In genomic region chr5:36688722-36689121, GRCh38 we compare ENCODE assay signal across 8 cellular contexts.
DNase-seq lines count a peak whose midpoint lies in the region; ATAC-seq and TF ChIP-seq lines count a peak whose summit lies in the region.

No MANE protein-coding gene starts in this region.

- ATAC-seq in T-cell (replicated peaks in 1 of 4) (no peak), right lobe of liver (no peak), GM19397 (IDR thresholded peaks at IDR 0.05; ENCODE audit: unreplicated experiment) (no peak)
- no peak for ATAC-seq in activated T-cell treated with anti-CD3 and anti-CD28 coated beads, Interleukin-2, amount 50 U/mL, for 4 hours

- intact Hi-C loops in right lobe of liver (cut with DNase I) = no loop called here

- H3K27me3 Mint-ChIP-seq in T-cell = peaks cover 4 to 16% of the 10 kb centered on the region in 2 donors
- H3K27me3 Mint-ChIP-seq in activated T-cell treated with anti-CD3 and anti-CD28 coated beads, Interleukin-2, amount 50 U/mL, for 4 hours (ENCODE audit: low read depth) = peaks cover 11% of the 10 kb centered on the region

- POLR2A ChIA-PET in T-cell (lab: Charles Lee) = no interaction called here

- H3K4me1 Mint-ChIP-seq in T-cell = peaks cover 7 to 19% (median 16%) of the 10 kb centered on the region in 3 donors
- H3K4me1 Mint-ChIP-seq in activated T-cell treated with anti-CD3 and anti-CD28 coated beads, Interleukin-2, amount 50 U/mL, for 4 hours (ENCODE audit: low read depth) = peaks cover 12% of the 10 kb centered on the region

- 77% methylated on average over 6 of the region's 6 CpGs for WGBS in right lobe of liver (ENCODE audit: insufficient coverage, low coverage, low lambda C conversion rate, missing lambda C conversion rate)

- peak overlapping the region in 2 of 3 donors; percentile 6 to 64 for H3K4me3 Mint-ChIP-seq in T-cell
- no peak overlapping the region for H3K4me3 Mint-ChIP-seq in activated T-cell treated with anti-CD3 and anti-CD28 coated beads, Interleukin-2, amount 50 U/mL, for 4 hours

- CTCF ChIA-PET in T-cell (lab: Charles Lee) = interaction anchor here (0.6 to 0.9 kb wide), 2 partner anchors 21 to 763 kb away, joined by 4 to 5 read pairs; no protein-coding TSS in a partner anchor

- no peak overlapping the region for H3K27ac ChIP-seq in right lobe of liver

- peaks cover 0 to 10% (median 0%) of the 10 kb centered on the region in 4 donors for H3K4me1 ChIP-seq in right lobe of liver

- H3K27ac Mint-ChIP-seq in T-cell = no peak overlapping the region

- H3K36me3 ChIP-seq in right lobe of liver = no peaks in the 10 kb centered on the region

- H3K4me3 ChIP-seq in right lobe of liver = no peak overlapping the region

- no peaks in the 10 kb centered on the region for H3K27me3 ChIP-seq in right lobe of liver

- no peaks in the 10 kb centered on the region for H3K36me3 Mint-ChIP-seq in T-cell
- H3K36me3 Mint-ChIP-seq in activated T-cell treated with anti-CD3 and anti-CD28 coated beads, Interleukin-2, amount 50 U/mL, for 4 hours (ENCODE audit: insufficient read depth) = no peaks in the 10 kb centered on the region

- TF ChIP-seq POLR2A in right lobe of liver (IDR thresholded peaks at IDR 0.05) = no peak

- H3K9me3 Mint-ChIP-seq in T-cell = no peaks in the 10 kb centered on the region
- H3K9me3 Mint-ChIP-seq in activated T-cell treated with anti-CD3 and anti-CD28 coated beads, Interleukin-2, amount 50 U/mL, for 4 hours = no peaks in the 10 kb centered on the region

- peak; percentile 13 for DNase-seq in Daoy (ENCODE audit: low read depth)
- DNase-seq in HuH-7 (ENCODE audit: low spot score) = peak; percentile 73
- no peak for DNase-seq in T-cell
- no peak for DNase-seq in right lobe of liver
- DNase-seq in DMS153 (lab: John Stamatoyannopoulos, UW) = no peak
- no peak for DNase-seq in activated T-cell treated with anti-CD3 and anti-CD28 coated beads, Interleukin-2, amount 50 U/mL, for 4 hours
- no peak for DNase-seq in activated CD4-positive, CD25-positive, alpha-beta regulatory T cell (lab: John Stamatoyannopoulos, UW)

- H3K9me3 ChIP-seq in right lobe of liver = no peaks in the 10 kb centered on the region

- peak in 3 of 4 donors; percentile 33 to 40 (median 40) for TF ChIP-seq CTCF in right lobe of liver (IDR thresholded peaks at IDR 0.05)

Comparison
In these comparisons a context has a peak if more than half of its experiments do, and no peak if none do; other contexts are left out.
1. DNase-seq: peak in Daoy (single experiment) and HuH-7 (single experiment); none in T-cell (0 of 34), right lobe of liver (0 of 3), DMS153 (single experiment), activated T-cell treated with anti-CD3 and anti-CD28 coated beads, Interleukin-2, amount 50 U/mL, for 4 hours (single experiment) and activated CD4-positive, CD25-positive, alpha-beta regulatory T cell (0 of 4).